8 cellular contexts compared by ENCODE assay signal in genomic region chr1:52904590-52905375, GRCh38. TPM values are rescaled to one million over a fixed set of nuclear protein-coding genes. Genes with fewer than 3 reads are reported as not detected.
A peak's percentile ranks its signal among the peaks of the same experiment; 100 is the strongest.
DNase-seq lines count a peak whose midpoint lies in the region; ATAC-seq, FAIRE-seq and TF ChIP-seq lines count a peak whose summit lies in the region.

No MANE protein-coding gene starts in this region.

- POLR2A ChIA-PET in RWPE1 (lab: Yijun Ruan, JAX; ENCODE audit: low non-redundant PET): no interaction called here

- ATAC-seq in GM18907 (IDR thresholded peaks at IDR 0.05; ENCODE audit: unreplicated experiment): no peak
- no peak for ATAC-seq in activated T-helper 17 cell treated with anti-CD3 and anti-CD28 coated beads, Interleukin-2, amount 50 U/mL, for 72 hours (replicated peaks)

- DNase-seq in CMK (ENCODE audit: low read depth) (peak; percentile 11), H54 (ENCODE audit: insufficient read length, low spot score) (peak; percentile 76), RWPE1 (ENCODE audit: low spot score) (peak; percentile 66), dermis blood vessel endothelial cell (peak; percentile 49), osteocyte (ENCODE audit: extremely low spot score, unreplicated experiment) (no peak), NCI-H446 treated with DMSO at 0.1 percent for 48 hours (lab: John Stamatoyannopoulos, UW) (no peak)

- no peak for FAIRE-seq in H54 (lab: Jason Lieb, UNC)

- CTCF ChIA-PET in RWPE1 (lab: Yijun Ruan, JAX): interaction anchor here (0.5 to 0.9 kb wide), 5 partner anchors 17 to 288 kb away, joined by 3 to 4 read pairs (median 3); partner anchors contain the start of gene ECHDC2

- H3K27me3 Mint-ChIP-seq in osteocyte (ENCODE audit: unreplicated experiment): no peaks in the 10 kb centered on the region
- H3K27me3 Mint-ChIP-seq in activated T-helper 17 cell treated with anti-CD3 and anti-CD28 coated beads, Interleukin-2, amount 50 U/mL, for 72 hours: no peaks in the 10 kb centered on the region

- no peak overlapping the region for H3K4me3 Mint-ChIP-seq in osteocyte (ENCODE audit: unreplicated experiment)
- no peak overlapping the region for H3K4me3 Mint-ChIP-seq in activated T-helper 17 cell treated with anti-CD3 and anti-CD28 coated beads, Interleukin-2, amount 50 U/mL, for 72 hours

- no peak overlapping the region for H3K27ac ChIP-seq in RWPE1

- H3K36me3 Mint-ChIP-seq in osteocyte (ENCODE audit: unreplicated experiment): peaks cover 1% of the 10 kb centered on the region
- H3K36me3 Mint-ChIP-seq in activated T-helper 17 cell treated with anti-CD3 and anti-CD28 coated beads, Interleukin-2, amount 50 U/mL, for 72 hours (ENCODE audit: low read depth): peaks cover 22% of the 10 kb centered on the region

- TF ChIP-seq CTCF in RWPE1 (conservative IDR thresholded peaks at IDR 0.05; ENCODE audit: low read depth): peak; percentile 38
- TF ChIP-seq CTCF in osteocyte (IDR thresholded peaks at IDR 0.05): peak; percentile 46

- no peak for TF ChIP-seq POLR2A in H54 (IDR thresholded peaks at IDR 0.05; ENCODE audit: low read depth, low read length)

- H3K9me3 Mint-ChIP-seq in osteocyte (ENCODE audit: unreplicated experiment): no peaks in the 10 kb centered on the region
- H3K9me3 Mint-ChIP-seq in activated T-helper 17 cell treated with anti-CD3 and anti-CD28 coated beads, Interleukin-2, amount 50 U/mL, for 72 hours: no peaks in the 10 kb centered on the region

- H3K4me1 Mint-ChIP-seq in osteocyte (ENCODE audit: unreplicated experiment): no peaks in the 10 kb centered on the region
- no peaks in the 10 kb centered on the region for H3K4me1 Mint-ChIP-seq in activated T-helper 17 cell treated with anti-CD3 and anti-CD28 coated beads, Interleukin-2, amount 50 U/mL, for 72 hours

- no peak overlapping the region for H3K27ac Mint-ChIP-seq in osteocyte (ENCODE audit: unreplicated experiment)
- H3K27ac Mint-ChIP-seq in activated T-helper 17 cell treated with anti-CD3 and anti-CD28 coated beads, Interleukin-2, amount 50 U/mL, for 72 hours: no peak overlapping the region

RNA-seq across cellular contexts. Expression of gene ECHDC2, which starts 16.8 kb away (rescaled TPM):
- total RNA-seq in dermis blood vessel endothelial cell: 12.7 and 17.0 TPM in 2 replicates
- total RNA-seq in osteocyte: 24.2 and 30.6 TPM in 2 replicates
- 10 to 100 TPM; 52.5 to 79.9 TPM for total RNA-seq in activated T-helper 17 cell treated with anti-CD3 and anti-CD28 coated beads, Interleukin-2, amount 50 U/mL, for 72 hours

RNA-seq across cellular contexts. Expression of gene SCP2, which starts 22.3 kb away (rescaled TPM):
- total RNA-seq in dermis blood vessel endothelial cell: 159 and 185 TPM in 2 replicates
- 84.2 and 102 TPM in 2 replicates for total RNA-seq in osteocyte
- total RNA-seq in activated T-helper 17 cell treated with anti-CD3 and anti-CD28 coated beads, Interleukin-2, amount 50 U/mL, for 72 hours: 10 to 100 TPM; 59.5 to 75.1 TPM

Comparison
In these comparisons a context has a peak if more than half of its experiments do, and no peak if none do; other contexts are left out.
1. DNase-seq: peak in CMK (single experiment), H54 (single experiment), RWPE1 (single experiment) and dermis blood vessel endothelial cell (single experiment); none in osteocyte (single experiment) and NCI-H446 treated with DMSO at 0.1 percent for 48 hours (single experiment).